In genomic region chr2:53442783-53443182, GRCh38 we compare ENCODE assay signal across 15 cellular contexts.
DNase-seq lines count a peak whose midpoint lies in the region; ATAC-seq and TF ChIP-seq lines count a peak whose summit lies in the region.
"Had no signal": no experiment of that assay in that cellular context is flagged by ENCODE, and none has a peak within 500 bp of the region (broad histone marks: within the 10 kb centered on the region; RNA-seq: fewer than 3 reads in every experiment).

No MANE protein-coding gene starts in this region.

- H3K9me3 ChIP-seq in right atrium auricular region: no peaks in the 10 kb centered on the region
- H3K9me3 ChIP-seq: neutrophil had no signal

- H3K36me3 ChIP-seq in right atrium auricular region: no peaks in the 10 kb centered on the region
- H3K36me3 ChIP-seq: neutrophil had no signal

- H3K27me3 ChIP-seq in right atrium auricular region: no peaks in the 10 kb centered on the region
- H3K27me3 ChIP-seq: neutrophil had no signal

- intact Hi-C loops in Right ventricle myocardium superior (cut with DNase I): no loop called here

- ATAC-seq in Right ventricle myocardium superior (ENCODE audit: poor library complexity) (no peak), GM21423 (IDR thresholded peaks at IDR 0.05; ENCODE audit: unreplicated experiment) (no peak)
- ATAC-seq: activated CD8-positive, alpha-beta T cell treated with anti-CD3 and anti-CD28 coated beads, Interleukin-2, amount 10 ng/mL, durations not matched to agents 7 days and 5 days; K562 had no signal

- no peak for TF ChIP-seq CTCF in right atrium auricular region (IDR thresholded peaks at IDR 0.05)
- peak; percentile 20 for TF ChIP-seq CTCF in choroid plexus epithelial cell (conservative IDR thresholded peaks at IDR 0.05; ENCODE audit: low read depth, low read length)
- TF ChIP-seq CTCF in retinal pigment epithelial cell (conservative IDR thresholded peaks at IDR 0.05; ENCODE audit: low read depth, low read length): peak; percentile 3

- no peaks in the 10 kb centered on the region for H3K4me1 ChIP-seq in right atrium auricular region

- H3K27ac ChIP-seq in right atrium auricular region: no peak overlapping the region
- H3K27ac ChIP-seq: neutrophil had no signal

- DNase-seq in Right ventricle myocardium superior (peak; percentile 40), right atrium auricular region (ENCODE audit: low spot score) (no peak), NCI-H526 treated with DMSO at 0.1 percent for 48 hours (lab: John Stamatoyannopoulos, UW) (peak; percentile 30), choroid plexus epithelial cell (ENCODE audit: low read depth) (no peak), retinal pigment epithelial cell (ENCODE audit: low read depth) (no peak), hypothalamus (lab: John Stamatoyannopoulos, UW) (no peak), NCI-H2029 treated with DMSO at 0.1 percent for 48 hours (lab: John Stamatoyannopoulos, UW) (no peak)
- DNase-seq: activated CD8-positive, alpha-beta T cell treated with anti-CD3 and anti-CD28 coated beads, Interleukin-2, amount 10 ng/mL, durations not matched to agents 7 days and 5 days; activated naive CD4-positive, alpha-beta T cell treated with anti-CD3 and anti-CD28 coated beads, Interleukin-2, amount 50 U/mL, for 16 hours; EL; left cardiac atrium; NCI-H446 treated with DMSO at 0.1 percent for 48 hours had no signal

- no peak overlapping the region for H3K4me3 ChIP-seq in right atrium auricular region
- H3K4me3 ChIP-seq in choroid plexus epithelial cell (ENCODE audit: low read depth, low read length): no peak overlapping the region
- no peak overlapping the region for H3K4me3 ChIP-seq in retinal pigment epithelial cell (ENCODE audit: low read length)
- H3K4me3 ChIP-seq: K562 had no signal

Comparison
In these comparisons a context has a peak if more than half of its experiments do, and no peak if none do; other contexts are left out.
1. DNase-seq: peak in Right ventricle myocardium superior (single experiment) and NCI-H526 treated with DMSO at 0.1 percent for 48 hours (single experiment); none in right atrium auricular region (single experiment), choroid plexus epithelial cell (single experiment), retinal pigment epithelial cell (single experiment), hypothalamus (0 of 51) and NCI-H2029 treated with DMSO at 0.1 percent for 48 hours (single experiment).
2. CTCF ChIP-seq: peak in choroid plexus epithelial cell (single experiment) and retinal pigment epithelial cell (single experiment); none in right atrium auricular region (0 of 2).